ENCODE assay signal across 8 cellular contexts in genomic region chr1:88462481-88463261, GRCh38.
DNase-seq lines count a peak whose midpoint lies in the region; ATAC-seq and TF ChIP-seq lines count a peak whose summit lies in the region.

No MANE protein-coding gene starts in this region.

- peak; percentile 47 for ATAC-seq in aorta (ENCODE audit: low FRiP score)
- ATAC-seq in effector memory CD8-positive, alpha-beta T cell (replicated peaks) = no peak

- 2 to 3% methylated on average over 58 to 70 of the region's 70 CpGs for WGBS in aorta, 2 donors

- peaks cover 50% of the 10 kb centered on the region for H3K27me3 Mint-ChIP-seq in mesothelial cell of epicardium (ENCODE audit: low read depth)
- H3K27me3 Mint-ChIP-seq in effector memory CD8-positive, alpha-beta T cell = peaks cover 0 to 6% of the 10 kb centered on the region in 2 donors

- DNase-seq in D341Med (ENCODE audit: low spot score) (peak; percentile 87), NCI-H345 (lab: John Stamatoyannopoulos, UW) (peak; percentile 64), epithelial cell of proximal tubule (ENCODE audit: low read depth) (no peak), mesothelial cell of epicardium (ENCODE audit: low spot score in 2 of 2, unreplicated experiment in 2 of 2) (peak in 1 of 2 experiments; percentile 59), aorta (no peak), activated gamma-delta T cell (lab: John Stamatoyannopoulos, UW) (no peak)
- DNase-seq in stimulated activated CD4-positive, alpha-beta T cell treated with anti-CD3 and anti-CD28 coated beads, Interleukin-4, amount 100 ng/mL, for 4 hours = no peak
- DNase-seq in effector memory CD8-positive, alpha-beta T cell = no peak

- peaks cover 4% of the 10 kb centered on the region for H3K4me1 Mint-ChIP-seq in mesothelial cell of epicardium
- H3K4me1 Mint-ChIP-seq in effector memory CD8-positive, alpha-beta T cell (ENCODE audit: low read depth in 2 of 2) = peaks cover 0 to 2% of the 10 kb centered on the region in 2 donors

- no peaks in the 10 kb centered on the region for H3K9me3 ChIP-seq in aorta (ENCODE audit: control insufficient read depth, low read length)

- intact Hi-C loops in aorta (cut with DNase I) = no loop called here

- H3K27ac ChIP-seq in aorta (ENCODE audit: low read depth in 1 of 2, low read length in 2 of 2) = no peak overlapping the region

- peaks cover 3% of the 10 kb centered on the region for H3K9me3 Mint-ChIP-seq in mesothelial cell of epicardium
- H3K9me3 Mint-ChIP-seq in effector memory CD8-positive, alpha-beta T cell = no peaks in the 10 kb centered on the region

- H3K27me3 ChIP-seq in aorta (ENCODE audit: control insufficient read depth in 1 of 2, insufficient read depth in 2 of 2, low read length in 1 of 2) = no peaks in the 10 kb centered on the region

- peak overlapping the region; percentile 68 for H3K4me3 Mint-ChIP-seq in mesothelial cell of epicardium
- no peak overlapping the region for H3K4me3 Mint-ChIP-seq in effector memory CD8-positive, alpha-beta T cell

- peak overlapping the region; percentile 49 for H3K4me3 ChIP-seq in epithelial cell of proximal tubule (ENCODE audit: low read depth, low read length)
- H3K4me3 ChIP-seq in aorta (ENCODE audit: low read length in 2 of 2) = peak overlapping the region; percentile 12 to 36

- no peak for TF ChIP-seq CTCF in epithelial cell of proximal tubule (conservative IDR thresholded peaks at IDR 0.05; ENCODE audit: low read depth, low read length)
- no peak for TF ChIP-seq CTCF in mesothelial cell of epicardium (IDR thresholded peaks at IDR 0.05; ENCODE audit: unreplicated experiment)

- no peaks in the 10 kb centered on the region for H3K4me1 ChIP-seq in aorta (ENCODE audit: control insufficient read depth in 1 of 2, insufficient read depth in 2 of 2, low read length in 2 of 2)

- H3K36me3 Mint-ChIP-seq in mesothelial cell of epicardium = no peaks in the 10 kb centered on the region
- H3K36me3 Mint-ChIP-seq in effector memory CD8-positive, alpha-beta T cell (ENCODE audit: insufficient read depth) = no peaks in the 10 kb centered on the region

- no peaks in the 10 kb centered on the region for H3K36me3 ChIP-seq in aorta (ENCODE audit: control insufficient read depth in 1 of 2, insufficient read depth in 2 of 2, low read length in 1 of 2)

- peak overlapping the region; percentile 23 for H3K27ac Mint-ChIP-seq in mesothelial cell of epicardium
- H3K27ac Mint-ChIP-seq in effector memory CD8-positive, alpha-beta T cell = no peak overlapping the region

Comparison
In these comparisons a context has a peak if more than half of its experiments do, and no peak if none do; other contexts are left out.
1. DNase-seq: peak in D341Med (single experiment) and NCI-H345 (single experiment); none in epithelial cell of proximal tubule (single experiment), aorta (0 of 2), activated gamma-delta T cell (single experiment), stimulated activated CD4-positive, alpha-beta T cell treated with anti-CD3 and anti-CD28 coated beads, Interleukin-4, amount 100 ng/mL, for 4 hours (0 of 2) and effector memory CD8-positive, alpha-beta T cell (0 of 3).